In genomic region chr1:25989440-25989839, GRCh38 we compare ENCODE assay signal across 20 cellular contexts. TPM values are rescaled to one million over a fixed set of nuclear protein-coding genes. Genes with fewer than 3 reads are reported as not detected.
DNase-seq lines count a peak whose midpoint lies in the region; ATAC-seq, FAIRE-seq and TF ChIP-seq lines count a peak whose summit lies in the region.
"Had no signal": no experiment of that assay in that cellular context is flagged by ENCODE, and none has a peak within 500 bp of the region (broad histone marks: within the 10 kb centered on the region; RNA-seq: fewer than 3 reads in every experiment).

No MANE protein-coding gene starts in this region.

- DNase-seq in activated CD4-positive, alpha-beta T cell treated with anti-CD3 and anti-CD28 coated beads for 36 hours = no peak
- DNase-seq in activated CD4-positive, alpha-beta T cell treated with anti-CD3 and anti-CD28 coated beads, Interleukin-2, amount 50 U/mL, for 48 hours = no peak
- peak; percentile 53 for DNase-seq in DND-41
- no peak for DNase-seq in activated naive CD8-positive, alpha-beta T cell treated with anti-CD3 and anti-CD28 coated beads for 36 hours
- DNase-seq in trophoblast cell = no peak
- no peak for DNase-seq in HPDE6-E6E7 (ENCODE audit: extremely low spot score)
- no peak for DNase-seq in endothelial cell (ENCODE audit: low spot score)
- no peak for DNase-seq in H54 (ENCODE audit: insufficient read length, low spot score)
- DNase-seq: foreskin keratinocyte, KG1, NCI-H1105, stomach had no signal

- no peak overlapping the region for H4K12ac ChIP-seq in trophoblast cell (ENCODE audit: low read depth, low read length)

- H3K4me2 ChIP-seq in DND-41 (ENCODE audit: insufficient read depth, low read length) (peak overlapping the region; percentile 77), trophoblast cell (ENCODE audit: low read length) (no peak overlapping the region)
- H3K4me2 ChIP-seq: GM23338 had no signal

- H2AFZ ChIP-seq in DND-41 (ENCODE audit: low read depth, low read length) (0 out of 2 replicates have a peak overlapping the region, but pooled peaks have one; percentile 2), trophoblast cell (ENCODE audit: insufficient read depth, low read length, poor library complexity) (no peak overlapping the region)
- H2AFZ ChIP-seq: GM23338 had no signal

- no CpG with 5 or more reads among the region's 7 CpGs for WGBS in trophoblast cell (ENCODE audit: extremely low coverage, insufficient coverage, insufficient read length)

- H3K36me3 ChIP-seq in DND-41 (ENCODE audit: insufficient read depth, low read length) (peaks cover 45% of the 10 kb centered on the region), trophoblast cell (ENCODE audit: control insufficient read depth in 1 of 2, insufficient read depth in 2 of 2, low read length in 2 of 2) (peaks cover 7 to 13% of the 10 kb centered on the region in 2 experiments)

- H3K27ac ChIP-seq in DND-41 (ENCODE audit: low read length) = peak overlapping the region; percentile 98
- H3K27ac ChIP-seq in trophoblast cell (ENCODE audit: low read depth, low read length) = no peak overlapping the region
- H3K27ac ChIP-seq: foreskin keratinocyte, RWPE1, vagina had no signal

- POLR2A ChIA-PET in activated CD4-positive, alpha-beta T cell treated with anti-CD3 and anti-CD28 coated beads for 36 hours (lab: Charles Lee) = interaction anchor here (0.5 kb wide), 1 partner anchor 27 kb away, joined by 7 read pairs; no protein-coding TSS in a partner anchor

- no peaks in the 10 kb centered on the region for H3K27me3 Mint-ChIP-seq in activated CD4-positive, alpha-beta T cell treated with anti-CD3 and anti-CD28 coated beads for 36 hours
- H3K27me3 Mint-ChIP-seq in activated naive CD8-positive, alpha-beta T cell treated with anti-CD3 and anti-CD28 coated beads for 36 hours = no peaks in the 10 kb centered on the region
- peaks cover 6% of the 10 kb centered on the region for H3K27me3 Mint-ChIP-seq in endothelial cell (ENCODE audit: unreplicated experiment)

- peaks cover 63% of the 10 kb centered on the region for H3K4me1 Mint-ChIP-seq in activated CD4-positive, alpha-beta T cell treated with anti-CD3 and anti-CD28 coated beads for 36 hours
- peaks cover 57% of the 10 kb centered on the region for H3K4me1 Mint-ChIP-seq in activated naive CD8-positive, alpha-beta T cell treated with anti-CD3 and anti-CD28 coated beads for 36 hours
- H3K4me1 Mint-ChIP-seq in endothelial cell (ENCODE audit: unreplicated experiment) = peaks cover 41% of the 10 kb centered on the region

- CTCF ChIA-PET in activated CD4-positive, alpha-beta T cell treated with anti-CD3 and anti-CD28 coated beads for 36 hours (lab: Charles Lee) = interaction anchor here (1.2 to 5.2 kb wide), 3 partner anchors 45 to 94 kb away, joined by 4 to 41 read pairs (median 5); no protein-coding TSS in a partner anchor

- no peaks in the 10 kb centered on the region for H3K79me1 ChIP-seq in trophoblast cell (ENCODE audit: low read length)

- H3K9me3 Mint-ChIP-seq in activated CD4-positive, alpha-beta T cell treated with anti-CD3 and anti-CD28 coated beads for 36 hours (ENCODE audit: low read depth) = no peaks in the 10 kb centered on the region
- H3K9me3 Mint-ChIP-seq in activated naive CD8-positive, alpha-beta T cell treated with anti-CD3 and anti-CD28 coated beads for 36 hours = no peaks in the 10 kb centered on the region
- no peaks in the 10 kb centered on the region for H3K9me3 Mint-ChIP-seq in endothelial cell (ENCODE audit: unreplicated experiment)
- H3K9me3 Mint-ChIP-seq: GM23338, WTC11 had no signal

- TF ChIP-seq CTCF in DND-41 (IDR thresholded peaks at IDR 0.05; ENCODE audit: borderline replicate concordance, extremely low read depth, low read length, poor library complexity, severe bottlenecking) (no peak), endothelial cell (IDR thresholded peaks at IDR 0.05; ENCODE audit: unreplicated experiment) (no peak)

- H3K4me3 Mint-ChIP-seq in activated CD4-positive, alpha-beta T cell treated with anti-CD3 and anti-CD28 coated beads for 36 hours = peak overlapping the region; percentile 73
- peak overlapping the region; percentile 85 for H3K4me3 Mint-ChIP-seq in activated naive CD8-positive, alpha-beta T cell treated with anti-CD3 and anti-CD28 coated beads for 36 hours
- no peak overlapping the region for H3K4me3 Mint-ChIP-seq in endothelial cell (ENCODE audit: unreplicated experiment)
- H3K4me3 Mint-ChIP-seq: GM23338, WTC11 had no signal

- no peak overlapping the region for H3K4ac ChIP-seq in trophoblast cell (ENCODE audit: low read depth, low read length)

- no peak overlapping the region for H3K18ac ChIP-seq in trophoblast cell (ENCODE audit: low read length)

- ATAC-seq in activated CD4-positive, alpha-beta T cell treated with anti-CD3 and anti-CD28 coated beads for 36 hours = no peak
- peak; percentile 33 for ATAC-seq in DND-41 (ENCODE audit: insufficient read depth, low read depth)
- ATAC-seq: foreskin keratinocyte, GM23338, WTC11 had no signal

- no peak overlapping the region for H2BK120ac ChIP-seq in trophoblast cell (ENCODE audit: insufficient read depth, low read length, poor library complexity)

- H2AK5ac ChIP-seq in trophoblast cell (ENCODE audit: low read length) = no peak overlapping the region

- peak overlapping the region; percentile 30 for H2BK12ac ChIP-seq in trophoblast cell (ENCODE audit: low read length)

- H3K9ac ChIP-seq in DND-41 (ENCODE audit: low read depth, low read length) = peak overlapping the region; percentile 92
- no peak overlapping the region for H3K9ac ChIP-seq in trophoblast cell (ENCODE audit: low read length)

- H3K14ac ChIP-seq in trophoblast cell (ENCODE audit: low read length) = no peak overlapping the region

- H3K4me3 ChIP-seq in DND-41 (ENCODE audit: low read depth in 1 of 2, low read length in 2 of 2) (peak overlapping the region; percentile 64 to 75; a peak in 3 of 4 replicates), trophoblast cell (ENCODE audit: low read depth, low read length) (no peak overlapping the region)
- H3K4me3 ChIP-seq: GM23338, vagina had no signal

- intact Hi-C loops in activated CD4-positive, alpha-beta T cell treated with anti-CD3 and anti-CD28 coated beads for 36 hours (cut with DNase I, micrococcal nuclease) = no loop called here

- TF ChIP-seq POLR2A in H54 (IDR thresholded peaks at IDR 0.05; ENCODE audit: low read depth, low read length) = no peak

- no peak overlapping the region for H3K23ac ChIP-seq in trophoblast cell (ENCODE audit: low read length)

- H4K91ac ChIP-seq in trophoblast cell (ENCODE audit: low read depth, low read length) = no peak overlapping the region

- peak overlapping the region; percentile 2 for H2BK5ac ChIP-seq in trophoblast cell (ENCODE audit: low read depth, low read length, poor library complexity)

- H3K27me3 ChIP-seq in DND-41 (ENCODE audit: insufficient read depth, low read length, poor library complexity) = no peaks in the 10 kb centered on the region
- H3K27me3 ChIP-seq in trophoblast cell (ENCODE audit: insufficient read depth, low read length) = no peaks in the 10 kb centered on the region
- H3K27me3 ChIP-seq: foreskin keratinocyte, stomach, vagina had no signal

- peaks cover 23% of the 10 kb centered on the region for H3K36me3 Mint-ChIP-seq in activated CD4-positive, alpha-beta T cell treated with anti-CD3 and anti-CD28 coated beads for 36 hours (ENCODE audit: low read depth)
- H3K36me3 Mint-ChIP-seq in activated naive CD8-positive, alpha-beta T cell treated with anti-CD3 and anti-CD28 coated beads for 36 hours = peaks cover 26% of the 10 kb centered on the region
- peaks cover 16% of the 10 kb centered on the region for H3K36me3 Mint-ChIP-seq in endothelial cell (ENCODE audit: low read depth, unreplicated experiment)

- H3K27ac Mint-ChIP-seq in activated CD4-positive, alpha-beta T cell treated with anti-CD3 and anti-CD28 coated beads for 36 hours = peak overlapping the region; percentile 92
- peak overlapping the region; percentile 92 for H3K27ac Mint-ChIP-seq in activated naive CD8-positive, alpha-beta T cell treated with anti-CD3 and anti-CD28 coated beads for 36 hours
- H3K27ac Mint-ChIP-seq in endothelial cell (ENCODE audit: unreplicated experiment) = no peak overlapping the region

- H3K9me3 ChIP-seq in DND-41 (ENCODE audit: insufficient read depth, low read length, severe bottlenecking) = no peaks in the 10 kb centered on the region
- H3K9me3 ChIP-seq in trophoblast cell (ENCODE audit: insufficient read depth, low read depth, low read length) = peaks cover 2% of the 10 kb centered on the region
- H3K9me3 ChIP-seq: stomach, vagina had no signal

- H3K4me1 ChIP-seq in DND-41 (ENCODE audit: insufficient read depth, low read length) (peaks cover 96% of the 10 kb centered on the region), trophoblast cell (ENCODE audit: control insufficient read depth in 1 of 2, insufficient read depth in 2 of 2, low read length in 2 of 2) (peaks cover 17 to 19% of the 10 kb centered on the region in 2 experiments)
- H3K4me1 ChIP-seq: foreskin keratinocyte, vagina had no signal

- H4K20me1 ChIP-seq in DND-41 (ENCODE audit: insufficient read depth, low read length) = no peaks in the 10 kb centered on the region

- no peak overlapping the region for H4K8ac ChIP-seq in trophoblast cell (ENCODE audit: low read depth, low read length)

- H3K79me2 ChIP-seq in DND-41 (ENCODE audit: insufficient read depth, low read length) (peaks cover 84% of the 10 kb centered on the region), trophoblast cell (ENCODE audit: control insufficient read depth, insufficient read depth, low read length, poor library complexity) (no peaks in the 10 kb centered on the region)

- no peak for FAIRE-seq in H54 (lab: Jason Lieb, UNC)
- FAIRE-seq: astrocyte, colon, GM12891 had no signal

RNA-seq across cellular contexts. Expression of gene PAFAH2, which starts 8.4 kb away (rescaled TPM):
- 1 to 10 TPM; 6.6 to 7.9 TPM for total RNA-seq in activated CD4-positive, alpha-beta T cell treated with anti-CD3 and anti-CD28 coated beads for 36 hours
- total RNA-seq in activated naive CD8-positive, alpha-beta T cell treated with anti-CD3 and anti-CD28 coated beads for 36 hours = 1 to 10 TPM; 8.6 to 8.8 TPM
- 6.7 and 7.0 TPM in 2 replicates for polyA plus RNA-seq in trophoblast cell (2013)
- 13.4 TPM for total RNA-seq in endothelial cell (ENCODE audit: unreplicated experiment)

RNA-seq across cellular contexts. Expression of gene EXTL1, which starts 32.1 kb away (rescaled TPM):
- not detected for total RNA-seq in activated CD4-positive, alpha-beta T cell treated with anti-CD3 and anti-CD28 coated beads for 36 hours
- total RNA-seq in activated naive CD8-positive, alpha-beta T cell treated with anti-CD3 and anti-CD28 coated beads for 36 hours = not detected
- 0.29 and 0.34 TPM in 2 replicates for polyA plus RNA-seq in trophoblast cell (2013)
- total RNA-seq in endothelial cell (ENCODE audit: unreplicated experiment) = 1.8 TPM
- total RNA-seq: A673 had no signal

RNA-seq across cellular contexts. Expression of gene SLC30A2, which starts 56.5 kb away (rescaled TPM):
- not detected for total RNA-seq in activated CD4-positive, alpha-beta T cell treated with anti-CD3 and anti-CD28 coated beads for 36 hours
- not detected for total RNA-seq in activated naive CD8-positive, alpha-beta T cell treated with anti-CD3 and anti-CD28 coated beads for 36 hours
- polyA plus RNA-seq in trophoblast cell (2013) = 13.6 and 15.5 TPM in 2 replicates
- not detected for total RNA-seq in endothelial cell (ENCODE audit: unreplicated experiment)
- total RNA-seq: A673, astrocyte, foreskin keratinocyte, vagina had no signal
- polyA plus RNA-seq: foreskin keratinocyte, GM23338 had no signal
